In the genomic region with DNA sequence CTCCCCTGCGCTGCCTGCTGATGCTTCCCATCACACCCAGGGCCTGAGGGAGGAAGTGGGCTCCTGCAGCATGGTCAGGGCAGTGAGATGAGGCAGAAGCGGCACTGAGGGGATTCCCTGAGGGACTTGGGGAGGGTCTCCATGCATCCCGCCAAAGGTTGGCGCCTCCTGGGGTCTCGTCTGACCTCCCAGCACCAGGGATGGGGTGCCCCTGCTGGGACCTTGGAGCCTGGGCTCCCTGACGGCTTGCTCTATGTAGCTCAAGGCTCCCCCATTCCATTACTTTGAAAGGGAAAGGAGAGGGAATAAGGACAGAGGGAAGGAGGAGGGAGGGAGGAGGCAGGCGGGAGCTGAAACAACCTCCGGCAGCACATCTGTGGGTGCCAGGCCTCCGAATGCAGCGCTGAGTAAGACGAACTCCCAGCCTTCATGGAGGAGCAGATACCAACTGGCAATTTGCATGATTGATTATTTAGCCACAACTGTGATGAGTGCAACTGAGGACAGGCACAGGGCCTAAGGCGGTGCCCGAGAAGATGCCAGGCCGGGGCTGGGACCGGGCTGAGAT, we compare ENCODE assay signal across 1 cellular context.
TF ChIP-seq lines count a peak whose summit lies in the region.

No MANE protein-coding gene starts in this region.

TF ChIP-seq in H1, 55 proteins besides CTCF, POLR2A, EP300 and RAD21 (continued from another document):
- no peak for TF ChIP-seq E2F6 (IDR thresholded peaks at IDR 0.05)
- no peak for TF ChIP-seq GTF2F1 (IDR thresholded peaks at IDR 0.05; ENCODE audit: borderline replicate concordance, low read depth, low read length)
- no peak for TF ChIP-seq SIX5 (IDR thresholded peaks at IDR 0.05; ENCODE audit: low read depth, low read length)
- TF ChIP-seq, protein P1, sequence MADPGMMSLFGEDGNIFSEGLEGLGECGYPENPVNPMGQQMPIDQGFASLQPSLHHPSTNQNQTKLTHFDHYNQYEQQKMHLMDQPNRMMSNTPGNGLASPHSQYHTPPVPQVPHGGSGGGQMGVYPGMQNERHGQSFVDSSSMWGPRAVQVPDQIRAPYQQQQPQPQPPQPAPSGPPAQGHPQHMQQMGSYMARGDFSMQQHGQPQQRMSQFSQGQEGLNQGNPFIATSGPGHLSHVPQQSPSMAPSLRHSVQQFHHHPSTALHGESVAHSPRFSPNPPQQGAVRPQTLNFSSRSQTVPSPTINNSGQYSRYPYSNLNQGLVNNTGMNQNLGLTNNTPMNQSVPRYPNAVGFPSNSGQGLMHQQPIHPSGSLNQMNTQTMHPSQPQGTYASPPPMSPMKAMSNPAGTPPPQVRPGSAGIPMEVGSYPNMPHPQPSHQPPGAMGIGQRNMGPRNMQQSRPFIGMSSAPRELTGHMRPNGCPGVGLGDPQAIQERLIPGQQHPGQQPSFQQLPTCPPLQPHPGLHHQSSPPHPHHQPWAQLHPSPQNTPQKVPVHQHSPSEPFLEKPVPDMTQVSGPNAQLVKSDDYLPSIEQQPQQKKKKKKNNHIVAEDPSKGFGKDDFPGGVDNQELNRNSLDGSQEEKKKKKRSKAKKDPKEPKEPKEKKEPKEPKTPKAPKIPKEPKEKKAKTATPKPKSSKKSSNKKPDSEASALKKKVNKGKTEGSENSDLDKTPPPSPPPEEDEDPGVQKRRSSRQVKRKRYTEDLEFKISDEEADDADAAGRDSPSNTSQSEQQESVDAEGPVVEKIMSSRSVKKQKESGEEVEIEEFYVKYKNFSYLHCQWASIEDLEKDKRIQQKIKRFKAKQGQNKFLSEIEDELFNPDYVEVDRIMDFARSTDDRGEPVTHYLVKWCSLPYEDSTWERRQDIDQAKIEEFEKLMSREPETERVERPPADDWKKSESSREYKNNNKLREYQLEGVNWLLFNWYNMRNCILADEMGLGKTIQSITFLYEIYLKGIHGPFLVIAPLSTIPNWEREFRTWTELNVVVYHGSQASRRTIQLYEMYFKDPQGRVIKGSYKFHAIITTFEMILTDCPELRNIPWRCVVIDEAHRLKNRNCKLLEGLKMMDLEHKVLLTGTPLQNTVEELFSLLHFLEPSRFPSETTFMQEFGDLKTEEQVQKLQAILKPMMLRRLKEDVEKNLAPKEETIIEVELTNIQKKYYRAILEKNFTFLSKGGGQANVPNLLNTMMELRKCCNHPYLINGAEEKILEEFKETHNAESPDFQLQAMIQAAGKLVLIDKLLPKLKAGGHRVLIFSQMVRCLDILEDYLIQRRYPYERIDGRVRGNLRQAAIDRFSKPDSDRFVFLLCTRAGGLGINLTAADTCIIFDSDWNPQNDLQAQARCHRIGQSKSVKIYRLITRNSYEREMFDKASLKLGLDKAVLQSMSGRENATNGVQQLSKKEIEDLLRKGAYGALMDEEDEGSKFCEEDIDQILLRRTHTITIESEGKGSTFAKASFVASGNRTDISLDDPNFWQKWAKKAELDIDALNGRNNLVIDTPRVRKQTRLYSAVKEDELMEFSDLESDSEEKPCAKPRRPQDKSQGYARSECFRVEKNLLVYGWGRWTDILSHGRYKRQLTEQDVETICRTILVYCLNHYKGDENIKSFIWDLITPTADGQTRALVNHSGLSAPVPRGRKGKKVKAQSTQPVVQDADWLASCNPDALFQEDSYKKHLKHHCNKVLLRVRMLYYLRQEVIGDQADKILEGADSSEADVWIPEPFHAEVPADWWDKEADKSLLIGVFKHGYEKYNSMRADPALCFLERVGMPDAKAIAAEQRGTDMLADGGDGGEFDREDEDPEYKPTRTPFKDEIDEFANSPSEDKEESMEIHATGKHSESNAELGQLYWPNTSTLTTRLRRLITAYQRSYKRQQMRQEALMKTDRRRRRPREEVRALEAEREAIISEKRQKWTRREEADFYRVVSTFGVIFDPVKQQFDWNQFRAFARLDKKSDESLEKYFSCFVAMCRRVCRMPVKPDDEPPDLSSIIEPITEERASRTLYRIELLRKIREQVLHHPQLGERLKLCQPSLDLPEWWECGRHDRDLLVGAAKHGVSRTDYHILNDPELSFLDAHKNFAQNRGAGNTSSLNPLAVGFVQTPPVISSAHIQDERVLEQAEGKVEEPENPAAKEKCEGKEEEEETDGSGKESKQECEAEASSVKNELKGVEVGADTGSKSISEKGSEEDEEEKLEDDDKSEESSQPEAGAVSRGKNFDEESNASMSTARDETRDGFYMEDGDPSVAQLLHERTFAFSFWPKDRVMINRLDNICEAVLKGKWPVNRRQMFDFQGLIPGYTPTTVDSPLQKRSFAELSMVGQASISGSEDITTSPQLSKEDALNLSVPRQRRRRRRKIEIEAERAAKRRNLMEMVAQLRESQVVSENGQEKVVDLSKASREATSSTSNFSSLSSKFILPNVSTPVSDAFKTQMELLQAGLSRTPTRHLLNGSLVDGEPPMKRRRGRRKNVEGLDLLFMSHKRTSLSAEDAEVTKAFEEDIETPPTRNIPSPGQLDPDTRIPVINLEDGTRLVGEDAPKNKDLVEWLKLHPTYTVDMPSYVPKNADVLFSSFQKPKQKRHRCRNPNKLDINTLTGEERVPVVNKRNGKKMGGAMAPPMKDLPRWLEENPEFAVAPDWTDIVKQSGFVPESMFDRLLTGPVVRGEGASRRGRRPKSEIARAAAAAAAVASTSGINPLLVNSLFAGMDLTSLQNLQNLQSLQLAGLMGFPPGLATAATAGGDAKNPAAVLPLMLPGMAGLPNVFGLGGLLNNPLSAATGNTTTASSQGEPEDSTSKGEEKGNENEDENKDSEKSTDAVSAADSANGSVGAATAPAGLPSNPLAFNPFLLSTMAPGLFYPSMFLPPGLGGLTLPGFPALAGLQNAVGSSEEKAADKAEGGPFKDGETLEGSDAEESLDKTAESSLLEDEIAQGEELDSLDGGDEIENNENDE (IDR thresholded peaks at IDR 0.05; ENCODE audit: insufficient replicate concordance, low read length) = no peak
- no peak for TF ChIP-seq CHD2 (IDR thresholded peaks at IDR 0.05; ENCODE audit: low read length)
